In the genomic region with DNA sequence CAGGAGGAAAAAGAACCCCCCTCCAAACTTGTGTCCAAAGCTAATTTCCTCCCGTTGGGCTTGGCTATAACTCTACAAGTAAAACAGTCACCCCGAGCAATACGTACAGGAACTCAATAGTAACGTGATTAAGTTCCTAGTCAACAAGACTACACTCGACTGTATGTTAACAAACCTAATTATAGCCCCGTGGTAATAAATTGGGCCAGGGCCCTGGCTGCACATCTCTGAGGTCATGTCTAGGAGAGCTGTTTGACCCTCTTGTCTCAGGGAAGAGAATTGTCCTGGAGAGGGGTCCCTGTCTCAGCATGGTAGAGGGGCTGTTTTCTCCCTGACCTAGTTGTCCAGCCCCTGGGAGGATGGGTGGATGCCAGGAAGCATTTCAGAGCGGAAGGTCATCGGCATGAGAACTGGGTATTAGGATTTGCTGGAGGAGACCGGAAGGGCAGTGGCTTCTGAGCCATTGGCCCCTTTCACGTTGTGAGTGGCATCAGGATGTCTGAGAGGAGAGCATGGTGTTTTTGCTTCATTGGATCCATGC, we compare ENCODE assay signal across 10 cellular contexts.
DNase-seq lines count a peak whose midpoint lies in the region; ATAC-seq and TF ChIP-seq lines count a peak whose summit lies in the region.
"Had no signal": no experiment of that assay in that cellular context is flagged by ENCODE, and none has a peak within 500 bp of the region (broad histone marks: within the 10 kb centered on the region; RNA-seq: fewer than 3 reads in every experiment).

No MANE protein-coding gene starts in this region.

- no peaks in the 10 kb centered on the region for H3K27me3 Mint-ChIP-seq in Caco-2 (ENCODE audit: insufficient read depth, unreplicated experiment)

- no peaks in the 10 kb centered on the region for H3K9me3 Mint-ChIP-seq in Caco-2 (ENCODE audit: unreplicated experiment)
- H3K9me3 Mint-ChIP-seq: CD4-positive, alpha-beta T cell had no signal

- CTCF ChIA-PET in Caco-2 (lab: Charles Lee) = interaction anchor here (0.5 to 0.6 kb wide), 2 partner anchors 54 to 740 kb away, joined by 3 to 4 read pairs; no protein-coding TSS in a partner anchor

- H3K4me1 Mint-ChIP-seq in Caco-2 (ENCODE audit: low read depth, unreplicated experiment) = no peaks in the 10 kb centered on the region

- H3K27ac Mint-ChIP-seq in Caco-2 (ENCODE audit: unreplicated experiment) = no peak overlapping the region
- H3K27ac Mint-ChIP-seq: CD4-positive, alpha-beta T cell had no signal

- POLR2A ChIA-PET in Caco-2 (lab: Charles Lee) = no interaction called here

- H3K9me3 ChIP-seq in Caco-2 (no peaks in the 10 kb centered on the region), SJSA1 (replicated peaks) (no peaks in the 10 kb centered on the region), heart left ventricle (peaks cover 0 to 5% (median 0%) of the 10 kb centered on the region in 12 donors), psoas muscle (no peaks in the 10 kb centered on the region)

- H3K4me1 ChIP-seq in Caco-2 = peaks cover 6% of the 10 kb centered on the region; the same call in 1 of the 2 replicates
- peaks cover 19% of the 10 kb centered on the region for H3K4me1 ChIP-seq in SJSA1 (replicated peaks)
- H3K4me1 ChIP-seq in heart left ventricle = peaks cover 0 to 28% (median 19%) of the 10 kb centered on the region in 12 donors
- peaks cover 19% of the 10 kb centered on the region for H3K4me1 ChIP-seq in psoas muscle

- H3K27me3 ChIP-seq in Caco-2 (replicated peaks; ENCODE audit: control insufficient read depth, insufficient read depth, low read length) = no peaks in the 10 kb centered on the region
- no peaks in the 10 kb centered on the region for H3K27me3 ChIP-seq in SJSA1 (replicated peaks)
- peaks cover 0 to 5% (median 0%) of the 10 kb centered on the region in 9 donors for H3K27me3 ChIP-seq in heart left ventricle
- H3K27me3 ChIP-seq in psoas muscle (ENCODE audit: insufficient read depth in 3 of 3, low read length in 2 of 3) = no peaks in the 10 kb centered on the region

- H3K36me3 Mint-ChIP-seq in Caco-2 (ENCODE audit: insufficient read depth, unreplicated experiment) = no peaks in the 10 kb centered on the region

- no peak for TF ChIP-seq POLR2A in heart left ventricle (IDR thresholded peaks at IDR 0.05)

- DNase-seq in Caco-2 (no peak), SJSA1 (ENCODE audit: low read depth in 1 of 2, low spot score in 2 of 2) (peak in 1 of 2 experiments; percentile 25), heart left ventricle (peak in 3 of 5 donors; percentile 16 to 44 (median 43)), psoas muscle (peak in 1 of 2 donors; percentile 63), hypothalamus (lab: John Stamatoyannopoulos, UW) (no peak), nucleus accumbens (lab: John Stamatoyannopoulos, UW) (no peak), posterior cingulate gyrus (no peak)
- DNase-seq: stimulated activated CD4-positive, alpha-beta T cell treated with anti-CD3 and anti-CD28 coated beads, Interleukin-1b, Interleukin-23, amount 100 ng/mL, for 48 hours had no signal

- H3K27ac ChIP-seq in SJSA1 = no peak overlapping the region
- H3K27ac ChIP-seq in heart left ventricle = peak overlapping the region; percentile 76 to 96 (median 90)
- peak overlapping the region; percentile 97 for H3K27ac ChIP-seq in psoas muscle

- intact Hi-C loops in Caco-2 (cut with micrococcal nuclease; ENCODE audit: unreplicated experiment) = no loop called here
- intact Hi-C loops in heart left ventricle (cut with DNase I) = loop anchor here in 7 of 10 donors (5.0 to 10.0 kb wide), 5 partner anchors 96 to 741 kb away; no protein-coding TSS in a partner anchor
- intact Hi-C loops in psoas muscle (cut with DNase I) = loop anchor here in 1 of 2 donors (5.0 kb wide), 1 partner anchor 106 kb away; a partner anchor contains a TSS
- intact Hi-C loops in posterior cingulate gyrus (cut with DNase I) = no loop called here

- H3K4me3 ChIP-seq in Caco-2 (ENCODE audit: low read depth, low read length) (no peak overlapping the region), SJSA1 (peak overlapping the region; percentile 65), heart left ventricle (peak overlapping the region in 9 of 12 donors; percentile 56 to 73 (median 64)), psoas muscle (peak overlapping the region; percentile 83)

- no peak overlapping the region for H3K4me3 Mint-ChIP-seq in Caco-2 (ENCODE audit: unreplicated experiment)
- H3K4me3 Mint-ChIP-seq: CD4-positive, alpha-beta T cell had no signal

- 35 to 42% (median 38%) methylated on average over 10 of the region's 10 CpGs for WGBS in heart left ventricle, 4 donors
- whole genome bisulfite sequencing in psoas muscle, 3 donors = 18 to 29% (median 20%) methylated on average over 10 of the region's 10 CpGs

- TF ChIP-seq CTCF in Caco-2 (IDR thresholded peaks at IDR 0.05; ENCODE audit: insufficient read depth in 1 of 2, low read depth in 1 of 2, low read length in 1 of 2, severe bottlenecking in 1 of 2, unreplicated experiment in 1 of 2) (no peak), heart left ventricle (IDR thresholded peaks at IDR 0.05) (no peak), psoas muscle (IDR thresholded peaks at IDR 0.05) (no peak)

- peak; percentile 47 to 81 (median 73) for ATAC-seq in heart left ventricle
- ATAC-seq in psoas muscle = peak; percentile 59 to 86 (median 81)
- ATAC-seq in HG03135 (IDR thresholded peaks at IDR 0.05; ENCODE audit: unreplicated experiment) = no peak

- TSS peak; percentile 19 for BruUV-seq in Caco-2 (replicated peaks; lab: Mats Ljungman, UMichigan)

- H3K36me3 ChIP-seq in Caco-2 (ENCODE audit: control insufficient read depth, insufficient read depth, low read length) (no peaks in the 10 kb centered on the region), SJSA1 (no peaks in the 10 kb centered on the region), heart left ventricle (no peaks in the 10 kb centered on the region), psoas muscle (ENCODE audit: insufficient read depth in 1 of 2, low read depth in 1 of 2) (no peaks in the 10 kb centered on the region)

Comparison
In these comparisons a context has a peak if more than half of its experiments do, and no peak if none do; other contexts are left out.
1. DNase-seq: peak in heart left ventricle (3 of 5); none in Caco-2 (0 of 2), hypothalamus (0 of 51), nucleus accumbens (0 of 56) and posterior cingulate gyrus (0 of 10).
2. intact Hi-C loops: an anchor here in heart left ventricle (5.0 to 10.0 kb wide); none called in Caco-2 and posterior cingulate gyrus.